ENCODE assay signal across 26 cellular contexts in the genomic region with DNA sequence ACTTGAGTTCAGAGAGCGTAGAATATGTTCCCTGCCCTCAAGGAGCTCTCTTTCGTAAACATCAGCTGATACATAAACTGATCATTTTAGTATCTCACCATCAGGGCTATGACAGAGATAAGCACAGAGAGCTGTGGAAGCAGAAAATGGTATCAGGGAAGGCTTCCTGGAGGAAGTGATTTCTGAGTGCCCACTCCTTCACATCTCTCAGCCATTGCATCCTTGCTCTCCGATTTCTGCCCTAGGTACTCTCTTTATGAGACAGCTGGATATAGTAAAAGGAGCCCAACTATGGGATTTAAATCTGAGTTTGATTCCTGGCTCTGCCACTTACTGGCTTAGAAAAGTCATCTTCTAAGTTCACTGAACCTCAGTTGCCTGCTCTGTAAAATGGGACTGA. TPM values are rescaled to one million over a fixed set of nuclear protein-coding genes. Genes with fewer than 3 reads are reported as not detected.
A peak's percentile ranks its signal among the peaks of the same experiment; 100 is the strongest.
DNase-seq lines count a peak whose midpoint lies in the region; ATAC-seq, FAIRE-seq and TF ChIP-seq lines count a peak whose summit lies in the region.
"Had no signal": no experiment of that assay in that cellular context is flagged by ENCODE, and none has a peak within 500 bp of the region (broad histone marks: within the 10 kb centered on the region; RNA-seq: fewer than 3 reads in every experiment).

No MANE protein-coding gene starts in this region.

- no peak overlapping the region for H4K91ac ChIP-seq in IMR-90 (ENCODE audit: insufficient read depth, low read depth, low read length)

- H3K27ac ChIP-seq in HepG2 (ENCODE audit: extremely low read length, insufficient read depth, low read length) = no peak overlapping the region
- no peak overlapping the region for H3K27ac ChIP-seq in right lobe of liver
- no peak overlapping the region for H3K27ac ChIP-seq in IMR-90 (ENCODE audit: insufficient read depth, low read length)
- no peak overlapping the region for H3K27ac ChIP-seq in testis
- no peak overlapping the region for H3K27ac ChIP-seq in naive thymus-derived CD4-positive, alpha-beta T cell (ENCODE audit: low read depth, low read length)
- H3K27ac ChIP-seq: 22Rv1, BLaER1 had no signal

- no peak overlapping the region for H2BK20ac ChIP-seq in IMR-90 (ENCODE audit: low read depth, low read length)

- TF ChIP-seq POLR2A in HepG2 (IDR thresholded peaks at IDR 0.05; ENCODE audit: insufficient read depth in 1 of 2, low read depth in 2 of 2, low read length in 2 of 2) (no peak), right lobe of liver (IDR thresholded peaks at IDR 0.05) (no peak), IMR-90 (IDR thresholded peaks at IDR 0.05; ENCODE audit: low read depth, low read length) (no peak), testis (IDR thresholded peaks at IDR 0.05) (no peak)

- H3K23ac ChIP-seq in IMR-90 (ENCODE audit: low read depth, low read length) = 0 out of 2 replicates have a peak overlapping the region, but pooled peaks have one; percentile 8

- CTCF ChIA-PET in HepG2 (lab: Yijun Ruan, JAX; ENCODE audit: low intra/inter-chr PET ratio, low total read pairs) = no interaction called here
- CTCF ChIA-PET in IMR-90 (lab: Yijun Ruan, JAX) = no interaction called here
- CTCF ChIA-PET in naive thymus-derived CD4-positive, alpha-beta T cell (lab: Charles Lee) = no interaction called here

- dilution Hi-C loops in IMR-90 (cut with HindIII; ENCODE audit: low sequenced_read_pairs, unreplicated experiment) = no loop called here

- H3K9ac ChIP-seq in HepG2 (ENCODE audit: insufficient read depth, low read depth, low read length) (no peak overlapping the region), IMR-90 (ENCODE audit: low read depth, low read length) (no peak overlapping the region)
- H3K9ac ChIP-seq: BLaER1 had no signal

- H4K8ac ChIP-seq in IMR-90 (ENCODE audit: low read depth in 2 of 2, low read length in 2 of 2) = no peak overlapping the region

- TF ChIP-seq RAD21 in HepG2 (CRISPR knock-in tag; IDR thresholded peaks at IDR 0.05) (no peak), IMR-90 (IDR thresholded peaks at IDR 0.05; ENCODE audit: low read length) (no peak)

- peaks cover 43 to 82% of the 10 kb centered on the region in 2 experiments; a peak in 4 of 5 replicates for H3K36me3 ChIP-seq in HepG2 (replicated peaks in 1 of 2; ENCODE audit: control insufficient read depth in 1 of 2, insufficient read depth in 2 of 2, low read length in 2 of 2)
- peaks cover 7 to 52% (median 16%) of the 10 kb centered on the region in 4 donors for H3K36me3 ChIP-seq in right lobe of liver
- peaks cover 74% of the 10 kb centered on the region for H3K36me3 ChIP-seq in IMR-90 (ENCODE audit: control insufficient read depth, insufficient read depth, low read length)
- H3K36me3 ChIP-seq in bronchial epithelial cell (ENCODE audit: control insufficient read depth, insufficient read depth, low read length) = peaks cover 28% of the 10 kb centered on the region
- no peaks in the 10 kb centered on the region for H3K36me3 ChIP-seq in testis (ENCODE audit: low read depth, missing control alignments)
- peaks cover 0 to 71% (median 0%) of the 10 kb centered on the region in 3 experiments for H3K36me3 ChIP-seq in naive thymus-derived CD4-positive, alpha-beta T cell (ENCODE audit: control insufficient read depth in 2 of 3, insufficient read depth in 3 of 3, low read length in 3 of 3)

- H3K79me1 ChIP-seq in IMR-90 (ENCODE audit: low read depth in 1 of 2, low read length in 2 of 2) = peaks cover 23 to 87% of the 10 kb centered on the region in 2 experiments

- H3K4ac ChIP-seq in IMR-90 (ENCODE audit: low read depth, low read length) = no peak overlapping the region

- no peak overlapping the region for H4K5ac ChIP-seq in IMR-90 (ENCODE audit: low read depth, low read length)

- H3K4me3 ChIP-seq in HepG2 (replicated peaks in 1 of 3; ENCODE audit: insufficient read depth in 1 of 3, low read depth in 2 of 3, low read length in 3 of 3) (no peak overlapping the region), right lobe of liver (no peak overlapping the region), IMR-90 (ENCODE audit: insufficient read depth, low read depth, low read length) (no peak overlapping the region), bronchial epithelial cell (ENCODE audit: low read depth, low read length) (no peak overlapping the region), testis (no peak overlapping the region)
- H3K4me3 ChIP-seq in naive thymus-derived CD4-positive, alpha-beta T cell (ENCODE audit: low read length) = no peak overlapping the region
- H3K4me3 ChIP-seq: BLaER1, GM12878 had no signal

- H3K27me3 ChIP-seq in HepG2 (ENCODE audit: control insufficient read depth in 1 of 2, insufficient read depth in 2 of 2, low read length in 2 of 2) (no peaks in the 10 kb centered on the region), right lobe of liver (no peaks in the 10 kb centered on the region), IMR-90 (ENCODE audit: control insufficient read depth, insufficient read depth, low read length) (no peaks in the 10 kb centered on the region), bronchial epithelial cell (ENCODE audit: control insufficient read depth, insufficient read depth, low read length) (no peaks in the 10 kb centered on the region), testis (no peaks in the 10 kb centered on the region)
- H3K27me3 ChIP-seq in naive thymus-derived CD4-positive, alpha-beta T cell (ENCODE audit: control insufficient read depth in 2 of 2, insufficient read depth in 2 of 2, low read length in 2 of 2) = no peaks in the 10 kb centered on the region
- H3K27me3 ChIP-seq: BE2C, BLaER1 had no signal

- TF ChIP-seq EP300 in HepG2 (IDR thresholded peaks at IDR 0.05; ENCODE audit: low read depth in 2 of 2, low read length in 2 of 2) (no peak), HepG2 (CRISPR knock-in tag; IDR thresholded peaks at IDR 0.05; ENCODE audit: borderline replicate concordance) (no peak)

- WGBS in HepG2 (ENCODE audit: low lambda C conversion rate) = 97% methylated on average over 3 of the region's 3 CpGs
- WGBS in right lobe of liver (ENCODE audit: insufficient coverage, low coverage, low lambda C conversion rate, missing lambda C conversion rate) = 100% methylated on average over 2 of the region's 3 CpGs
- WGBS in IMR-90 (ENCODE audit: extremely low coverage in 2 of 2, insufficient read length in 1 of 2), 2 experiments = no CpG with 5 or more reads among the region's 3 CpGs
- 92 to 98% methylated on average over 3 of the region's 3 CpGs for WGBS in testis, 2 donors

- in situ Hi-C loops in HepG2 (cut with HindIII; ENCODE audit: extremely low pct_ligation_motif_present, low pct_unique_long_range_greater_than_20kb) = no loop called here
- in situ Hi-C loops in IMR-90 (cut with MboI; ENCODE audit: low sequenced_read_pairs) = no loop called here

- FAIRE-seq in HepG2 (lab: Jason Lieb, UNC) (no peak), bronchial epithelial cell (lab: Jason Lieb, UNC) (peak; percentile 52)
- FAIRE-seq: GM12878, GM19239 had no signal

- H3K14ac ChIP-seq in IMR-90 (replicated peaks; ENCODE audit: low read depth, low read length) = no peak overlapping the region

- no peak overlapping the region for H2BK15ac ChIP-seq in IMR-90 (ENCODE audit: low read depth, low read length)

- no peak overlapping the region for H2BK120ac ChIP-seq in IMR-90 (ENCODE audit: low read depth, low read length)

- no peak overlapping the region for H2BK5ac ChIP-seq in IMR-90 (ENCODE audit: low read depth, low read length, poor library complexity, severe bottlenecking)

- no peak overlapping the region for H3K4me2 ChIP-seq in HepG2 (ENCODE audit: low read depth, low read length)
- H3K4me2 ChIP-seq in IMR-90 (ENCODE audit: low read depth, low read length) = no peak overlapping the region
- H3K4me2 ChIP-seq: BLaER1 had no signal

- DNase-seq in HepG2 (ENCODE audit: low spot score) (no peak), right lobe of liver (no peak), IMR-90 (no peak), bronchial epithelial cell (ENCODE audit: low read depth) (no peak), testis (no peak), NCI-H2029 (lab: John Stamatoyannopoulos, UW) (no peak)
- DNase-seq in naive thymus-derived CD4-positive, alpha-beta T cell = no peak
- DNase-seq: ACHN; BE2C; C1 segment of cervical spinal cord; CD4-positive, alpha-beta memory T cell; CD4-positive, CD25-positive, alpha-beta regulatory T cell; CD8-positive, alpha-beta memory T cell; COR-L47; DMS 273 treated with DMSO at 0.1 percent for 48 hours; DMS153; DMS53; DMS79; DND-41; EL; GDM1 had no signal

- no peak overlapping the region for H3K27ac Mint-ChIP-seq in naive thymus-derived CD4-positive, alpha-beta T cell
- H3K27ac Mint-ChIP-seq: CD4-positive, alpha-beta memory T cell; CD4-positive, CD25-positive, alpha-beta regulatory T cell; CD8-positive, alpha-beta memory T cell had no signal

- no peak for ATAC-seq in HepG2
- no peak for ATAC-seq in right lobe of liver
- ATAC-seq in IMR-90 (ENCODE audit: low read depth) = no peak
- ATAC-seq in naive thymus-derived CD4-positive, alpha-beta T cell = no peak
- ATAC-seq: GM12878 had no signal

- H3K27me3 Mint-ChIP-seq in naive thymus-derived CD4-positive, alpha-beta T cell = no peaks in the 10 kb centered on the region
- H3K27me3 Mint-ChIP-seq: CD4-positive, alpha-beta memory T cell; CD4-positive, CD25-positive, alpha-beta regulatory T cell; CD8-positive, alpha-beta memory T cell had no signal

- H2AK9ac ChIP-seq in IMR-90 (replicated peaks; ENCODE audit: low read depth, low read length, poor library complexity) = no peak overlapping the region

- peaks cover 4% of the 10 kb centered on the region for H3K4me1 ChIP-seq in HepG2 (ENCODE audit: insufficient read depth, low read length)
- no peaks in the 10 kb centered on the region for H3K4me1 ChIP-seq in right lobe of liver
- H3K4me1 ChIP-seq in IMR-90 (ENCODE audit: control insufficient read depth, insufficient read depth, low read length) = peaks cover 13% of the 10 kb centered on the region
- H3K4me1 ChIP-seq in testis = peaks cover 14% of the 10 kb centered on the region
- H3K4me1 ChIP-seq in naive thymus-derived CD4-positive, alpha-beta T cell (ENCODE audit: control insufficient read depth in 2 of 2, insufficient read depth in 2 of 2, low read length in 2 of 2) = no peaks in the 10 kb centered on the region
- H3K4me1 ChIP-seq: BE2C had no signal

- H3K9me1 ChIP-seq in IMR-90 (ENCODE audit: insufficient read depth, low read length) = peaks cover 24% of the 10 kb centered on the region; the same call in 1 of the 2 replicates

- H4K20me1 ChIP-seq in HepG2 (ENCODE audit: insufficient read depth, low read length) (peaks cover 15% of the 10 kb centered on the region), IMR-90 (ENCODE audit: insufficient read depth, low read length) (peaks cover 70% of the 10 kb centered on the region)

- no peak overlapping the region for H2AK5ac ChIP-seq in IMR-90 (ENCODE audit: low read depth, low read length)

- H3K79me2 ChIP-seq in HepG2 (ENCODE audit: insufficient read depth, low read length) = peaks cover 20% of the 10 kb centered on the region

- H3K36me3 Mint-ChIP-seq in naive thymus-derived CD4-positive, alpha-beta T cell = peaks cover 0 to 31% (median 5%) of the 10 kb centered on the region in 5 donors

- no peak overlapping the region for H2AFZ ChIP-seq in HepG2 (ENCODE audit: low read length)
- no peak overlapping the region for H2AFZ ChIP-seq in IMR-90 (replicated peaks; ENCODE audit: low read length, poor library complexity)

- no peak overlapping the region for H3K56ac ChIP-seq in IMR-90 (ENCODE audit: extremely low read depth, insufficient read depth, low read length)

- BruUV-seq in HepG2 (replicated peaks; lab: Mats Ljungman, UMichigan) (no TSS peak), IMR-90 (replicated peaks; lab: Mats Ljungman, UMichigan) (no TSS peak)

- no peak overlapping the region for H3K18ac ChIP-seq in IMR-90 (ENCODE audit: low read depth, low read length)

- POLR2A ChIA-PET in HepG2 (lab: Yijun Ruan, JAX) = interaction anchor here (1.0 to 1.6 kb wide), 2 partner anchors 10 to 20 kb away, joined by 3 read pairs; a partner anchor contains a TSS
- POLR2A ChIA-PET in IMR-90 (lab: Charles Lee; ENCODE audit: unreplicated experiment) = no interaction called here
- POLR2A ChIA-PET in naive thymus-derived CD4-positive, alpha-beta T cell (lab: Charles Lee) = no interaction called here

- no peaks in the 10 kb centered on the region for H3K9me3 Mint-ChIP-seq in naive thymus-derived CD4-positive, alpha-beta T cell
- H3K9me3 Mint-ChIP-seq: CD14-positive monocyte; CD4-positive, alpha-beta memory T cell; CD8-positive, alpha-beta memory T cell had no signal

- no peak overlapping the region for H3K4me3 Mint-ChIP-seq in naive thymus-derived CD4-positive, alpha-beta T cell
- H3K4me3 Mint-ChIP-seq: CD14-positive monocyte; CD4-positive, CD25-positive, alpha-beta regulatory T cell; CD8-positive, alpha-beta memory T cell had no signal

- no peaks in the 10 kb centered on the region for H3K9me3 ChIP-seq in HepG2 (ENCODE audit: low read length)
- no peaks in the 10 kb centered on the region for H3K9me3 ChIP-seq in right lobe of liver
- H3K9me3 ChIP-seq in IMR-90 (ENCODE audit: control insufficient read depth, insufficient read depth, low read length) = no peaks in the 10 kb centered on the region
- H3K9me3 ChIP-seq in testis = no peaks in the 10 kb centered on the region
- H3K9me3 ChIP-seq in naive thymus-derived CD4-positive, alpha-beta T cell (ENCODE audit: control insufficient read depth in 2 of 3, low read length in 3 of 3) = no peaks in the 10 kb centered on the region
- H3K9me3 ChIP-seq: BE2C, BLaER1 had no signal

- TF ChIP-seq CTCF in HepG2 (CRISPR knock-in tag; IDR thresholded peaks at IDR 0.05) (no peak), right lobe of liver (IDR thresholded peaks at IDR 0.05) (no peak), IMR-90 (conservative IDR thresholded peaks at IDR 0.05; ENCODE audit: low read depth, low read length) (no peak), bronchial epithelial cell (IDR thresholded peaks at IDR 0.05; ENCODE audit: insufficient read depth, low read length, severe bottlenecking) (no peak), testis (IDR thresholded peaks at IDR 0.05) (no peak)

- intact Hi-C loops in HepG2 (cut with micrococcal nuclease; ENCODE audit: unreplicated experiment) = no loop called here
- intact Hi-C loops in right lobe of liver (cut with DNase I) = loop anchor here in 1 of 2 donors (10.0 kb wide), 1 partner anchor 139 kb away; no protein-coding TSS in a partner anchor
- intact Hi-C loops in IMR-90 (cut with micrococcal nuclease) = no loop called here
- intact Hi-C loops in testis (cut with DNase I; ENCODE audit: low total_unique reads) = no loop called here
- intact Hi-C loops in naive thymus-derived CD4-positive, alpha-beta T cell (cut with micrococcal nuclease) = no loop called here

- H3K4me1 Mint-ChIP-seq in naive thymus-derived CD4-positive, alpha-beta T cell = peaks cover 4 to 12% (median 6%) of the 10 kb centered on the region in 7 donors

RNA-seq across cellular contexts. Expression of a gene that starts 9.1 kb away (rescaled TPM):
- total RNA-seq in HepG2 (2016; rRNA removed; fragmentation: Illumina TruSeq; extraction: Trizol) (124 and 126 TPM in 2 replicates), right lobe of liver (100 to 1,000 TPM in 4 of 6 experiments, 10 to 100 TPM in 2; 87.4 to 119 (median 105) TPM), IMR-90 (2012; rRNA removed) (855 and 876 TPM in 2 replicates), bronchial epithelial cell (262 and 275 TPM in 2 replicates), testis (100 to 1,000 TPM; 238 to 334 TPM)
- 72.2 and 73.9 TPM in 2 replicates for total RNA-seq in HepG2 (2016; cell fraction: cytosol; rRNA removed; fragmentation: Illumina TruSeq; extraction: Trizol; ENCODE audit: low read depth)
- 120 and 132 TPM in 2 replicates for total RNA-seq in HepG2 (2016; cell fraction: insoluble cytoplasmic fraction; rRNA removed; fragmentation: Illumina TruSeq; extraction: Trizol)
- 105 and 110 TPM in 2 replicates for total RNA-seq in HepG2 (2016; cell fraction: membrane; rRNA removed; fragmentation: Illumina TruSeq; extraction: Trizol)
- 55.3 and 71.0 TPM in 2 replicates for total RNA-seq in HepG2 (2016; cell fraction: nucleus; rRNA removed; fragmentation: Illumina TruSeq; extraction: Trizol)
- polyA plus RNA-seq in HepG2 (2011; rRNA removed) (146 and 189 TPM in 2 replicates), IMR-90 (2012; rRNA removed) (1,065 and 1,068 TPM in 2 replicates), testis (ENCODE audit: insufficient read depth, low read depth, low replicate concordance) (346 TPM)
- polyA plus RNA-seq in HepG2 (2011; cell fraction: cytosol; rRNA removed) = 105 and 107 TPM in 2 replicates
- 190 and 200 TPM in 2 replicates for polyA plus RNA-seq in HepG2 (2011; cell fraction: nucleus; rRNA removed)
- 119 and 172 TPM in 2 replicates for polyA plus RNA-seq in HepG2 (2012)
- polyA plus RNA-seq in HepG2 (2016; cell fraction: cytosol; fragmentation: Illumina TruSeq; extraction: Trizol; ENCODE audit: low read depth) = 89.6 and 102 TPM in 2 replicates
- 155 and 182 TPM in 2 replicates for polyA plus RNA-seq in HepG2 (2016; cell fraction: insoluble cytoplasmic fraction; fragmentation: Illumina TruSeq; extraction: Trizol; ENCODE audit: low read depth)
- polyA plus RNA-seq in HepG2 (2016; cell fraction: membrane; fragmentation: Illumina TruSeq; extraction: Trizol; ENCODE audit: low read depth) = 110 and 116 TPM in 2 replicates
- 139 and 149 TPM in 2 replicates for polyA plus RNA-seq in HepG2 (2016; cell fraction: nucleus; fragmentation: Illumina TruSeq; extraction: Trizol; ENCODE audit: insufficient read depth, low read depth)
- polyA minus RNA-seq in HepG2 (2011; rRNA and poly(A)+ RNA removed; ENCODE audit: low replicate concordance) = 177 and 651 TPM in 2 replicates
- polyA minus RNA-seq in HepG2 (2011; cell fraction: cytosol; rRNA and poly(A)+ RNA removed) = 51.9 and 58.8 TPM in 2 replicates
- polyA minus RNA-seq in HepG2 (2011; cell fraction: nucleus; rRNA and poly(A)+ RNA removed) = 68.9 and 87.9 TPM in 2 replicates
- 678 and 934 TPM in 2 replicates for polyA plus RNA-seq in IMR-90 (2012; cell fraction: cytosol; rRNA removed)
- 745 and 883 TPM in 2 replicates for polyA plus RNA-seq in IMR-90 (2012; cell fraction: nucleus; rRNA removed; ENCODE audit: low replicate concordance)
- total RNA-seq in naive thymus-derived CD4-positive, alpha-beta T cell = 100 to 1,000 TPM; 111 to 217 (median 185) TPM
- 100 to 1,000 TPM; 217 to 261 TPM for polyA plus RNA-seq in naive thymus-derived CD4-positive, alpha-beta T cell

RNA-seq across cellular contexts. Expression of a gene that starts 10.4 kb away (rescaled TPM):
- total RNA-seq in HepG2 (2016; rRNA removed; fragmentation: Illumina TruSeq; extraction: Trizol) (25.4 and 29.0 TPM in 2 replicates), right lobe of liver (10 to 100 TPM; 18.9 to 28.1 (median 21.8) TPM), IMR-90 (2012; rRNA removed) (23.3 and 24.2 TPM in 2 replicates), bronchial epithelial cell (22.6 and 30.2 TPM in 2 replicates), testis (10 to 100 TPM; 80.5 to 86.8 TPM)
- 23.8 and 24.8 TPM in 2 replicates for total RNA-seq in HepG2 (2016; cell fraction: cytosol; rRNA removed; fragmentation: Illumina TruSeq; extraction: Trizol; ENCODE audit: low read depth)
- total RNA-seq in HepG2 (2016; cell fraction: insoluble cytoplasmic fraction; rRNA removed; fragmentation: Illumina TruSeq; extraction: Trizol) = 20.5 and 27.5 TPM in 2 replicates
- 52.6 and 55.8 TPM in 2 replicates for total RNA-seq in HepG2 (2016; cell fraction: membrane; rRNA removed; fragmentation: Illumina TruSeq; extraction: Trizol)
- 28.8 and 35.1 TPM in 2 replicates for total RNA-seq in HepG2 (2016; cell fraction: nucleus; rRNA removed; fragmentation: Illumina TruSeq; extraction: Trizol)
- polyA plus RNA-seq in HepG2 (2011; rRNA removed) (36.1 and 42.9 TPM in 2 replicates), IMR-90 (2012; rRNA removed) (40.4 and 41.2 TPM in 2 replicates), testis (ENCODE audit: insufficient read depth, low read depth, low replicate concordance) (53.7 TPM)
- polyA plus RNA-seq in HepG2 (2011; cell fraction: cytosol; rRNA removed) = 18.8 and 21.5 TPM in 2 replicates
- polyA plus RNA-seq in HepG2 (2011; cell fraction: nucleus; rRNA removed) = 166 and 190 TPM in 2 replicates
- polyA plus RNA-seq in HepG2 (2012) = 37.1 and 38.4 TPM in 2 replicates
- polyA plus RNA-seq in HepG2 (2016; cell fraction: cytosol; fragmentation: Illumina TruSeq; extraction: Trizol; ENCODE audit: low read depth) = 40.0 and 43.8 TPM in 2 replicates
- 28.4 and 42.1 TPM in 2 replicates for polyA plus RNA-seq in HepG2 (2016; cell fraction: insoluble cytoplasmic fraction; fragmentation: Illumina TruSeq; extraction: Trizol; ENCODE audit: low read depth)
- 59.8 and 69.8 TPM in 2 replicates for polyA plus RNA-seq in HepG2 (2016; cell fraction: membrane; fragmentation: Illumina TruSeq; extraction: Trizol; ENCODE audit: low read depth)
- polyA plus RNA-seq in HepG2 (2016; cell fraction: nucleus; fragmentation: Illumina TruSeq; extraction: Trizol; ENCODE audit: insufficient read depth, low read depth) = 134 and 135 TPM in 2 replicates
- polyA minus RNA-seq in HepG2 (2011; rRNA and poly(A)+ RNA removed; ENCODE audit: low replicate concordance) = 62.6 and 62.7 TPM in 2 replicates
- 24.4 and 29.1 TPM in 2 replicates for polyA minus RNA-seq in HepG2 (2011; cell fraction: cytosol; rRNA and poly(A)+ RNA removed)
- 50.5 and 58.6 TPM in 2 replicates for polyA minus RNA-seq in HepG2 (2011; cell fraction: nucleus; rRNA and poly(A)+ RNA removed)
- 20.9 and 33.6 TPM in 2 replicates for polyA plus RNA-seq in IMR-90 (2012; cell fraction: cytosol; rRNA removed)
- polyA plus RNA-seq in IMR-90 (2012; cell fraction: nucleus; rRNA removed; ENCODE audit: low replicate concordance) = 168 and 247 TPM in 2 replicates
- 10 to 100 TPM; 32.0 to 45.3 (median 39.4) TPM for total RNA-seq in naive thymus-derived CD4-positive, alpha-beta T cell
- polyA plus RNA-seq in naive thymus-derived CD4-positive, alpha-beta T cell = 1 to 10 TPM; 3.1 to 7.7 TPM

RNA-seq across cellular contexts. Expression of a gene that starts 20.5 kb away (rescaled TPM):
- total RNA-seq in HepG2 (2016; rRNA removed; fragmentation: Illumina TruSeq; extraction: Trizol) (32.7 and 38.8 TPM in 2 replicates), right lobe of liver (10 to 100 TPM; 33.7 to 40.6 (median 38.5) TPM), IMR-90 (2012; rRNA removed) (35.0 and 36.9 TPM in 2 replicates), bronchial epithelial cell (40.0 and 54.2 TPM in 2 replicates), testis (100 to 1,000 TPM; 111 to 115 TPM)
- 7.0 and 8.6 TPM in 2 replicates for total RNA-seq in HepG2 (2016; cell fraction: cytosol; rRNA removed; fragmentation: Illumina TruSeq; extraction: Trizol; ENCODE audit: low read depth)
- total RNA-seq in HepG2 (2016; cell fraction: insoluble cytoplasmic fraction; rRNA removed; fragmentation: Illumina TruSeq; extraction: Trizol) = 30.5 and 38.2 TPM in 2 replicates
- 9.7 and 13.0 TPM in 2 replicates for total RNA-seq in HepG2 (2016; cell fraction: membrane; rRNA removed; fragmentation: Illumina TruSeq; extraction: Trizol)
- 31.0 and 40.0 TPM in 2 replicates for total RNA-seq in HepG2 (2016; cell fraction: nucleus; rRNA removed; fragmentation: Illumina TruSeq; extraction: Trizol)
- polyA plus RNA-seq in HepG2 (2011; rRNA removed) (46.5 and 48.2 TPM in 2 replicates), IMR-90 (2012; rRNA removed) (58.3 and 59.2 TPM in 2 replicates), testis (ENCODE audit: insufficient read depth, low read depth, low replicate concordance) (69.3 TPM)
- polyA plus RNA-seq in HepG2 (2011; cell fraction: cytosol; rRNA removed) = 30.2 and 39.9 TPM in 2 replicates
- 164 and 188 TPM in 2 replicates for polyA plus RNA-seq in HepG2 (2011; cell fraction: nucleus; rRNA removed)
- polyA plus RNA-seq in HepG2 (2012) = 28.3 and 31.4 TPM in 2 replicates
- 4.3 TPM in 2 replicates for polyA plus RNA-seq in HepG2 (2016; cell fraction: cytosol; fragmentation: Illumina TruSeq; extraction: Trizol; ENCODE audit: low read depth)
- 30.4 and 34.2 TPM in 2 replicates for polyA plus RNA-seq in HepG2 (2016; cell fraction: insoluble cytoplasmic fraction; fragmentation: Illumina TruSeq; extraction: Trizol; ENCODE audit: low read depth)
- polyA plus RNA-seq in HepG2 (2016; cell fraction: membrane; fragmentation: Illumina TruSeq; extraction: Trizol; ENCODE audit: low read depth) = 5.7 and 8.3 TPM in 2 replicates
- polyA plus RNA-seq in HepG2 (2016; cell fraction: nucleus; fragmentation: Illumina TruSeq; extraction: Trizol; ENCODE audit: insufficient read depth, low read depth) = 92.9 and 103 TPM in 2 replicates
- polyA minus RNA-seq in HepG2 (2011; rRNA and poly(A)+ RNA removed; ENCODE audit: low replicate concordance) = 79.8 and 202 TPM in 2 replicates
- 25.1 and 28.6 TPM in 2 replicates for polyA minus RNA-seq in HepG2 (2011; cell fraction: cytosol; rRNA and poly(A)+ RNA removed)
- 71.1 and 80.3 TPM in 2 replicates for polyA minus RNA-seq in HepG2 (2011; cell fraction: nucleus; rRNA and poly(A)+ RNA removed)
- polyA plus RNA-seq in IMR-90 (2012; cell fraction: cytosol; rRNA removed) = 37.0 and 55.1 TPM in 2 replicates
- 175 and 264 TPM in 2 replicates for polyA plus RNA-seq in IMR-90 (2012; cell fraction: nucleus; rRNA removed; ENCODE audit: low replicate concordance)
- total RNA-seq in naive thymus-derived CD4-positive, alpha-beta T cell = 100 to 1,000 TPM in 4 of 5 experiments, 10 to 100 TPM in 1; 79.3 to 153 (median 117) TPM
- 10 to 100 TPM; 47.0 to 73.5 TPM for polyA plus RNA-seq in naive thymus-derived CD4-positive, alpha-beta T cell

RNA-seq across cellular contexts. Expression of a gene that starts 30.4 kb away (rescaled TPM):
- total RNA-seq in HepG2 (2016; rRNA removed; fragmentation: Illumina TruSeq; extraction: Trizol) (60.2 and 60.3 TPM in 2 replicates), right lobe of liver (10 to 100 TPM; 16.7 to 25.6 (median 20.5) TPM), IMR-90 (2012; rRNA removed) (32.5 and 37.6 TPM in 2 replicates), bronchial epithelial cell (42.1 and 46.1 TPM in 2 replicates), testis (10 to 100 TPM; 37.2 to 48.1 TPM)
- total RNA-seq in HepG2 (2016; cell fraction: cytosol; rRNA removed; fragmentation: Illumina TruSeq; extraction: Trizol; ENCODE audit: low read depth) = 13.3 and 14.4 TPM in 2 replicates
- total RNA-seq in HepG2 (2016; cell fraction: insoluble cytoplasmic fraction; rRNA removed; fragmentation: Illumina TruSeq; extraction: Trizol) = 56.4 and 59.3 TPM in 2 replicates
- total RNA-seq in HepG2 (2016; cell fraction: membrane; rRNA removed; fragmentation: Illumina TruSeq; extraction: Trizol) = 25.4 and 30.0 TPM in 2 replicates
- total RNA-seq in HepG2 (2016; cell fraction: nucleus; rRNA removed; fragmentation: Illumina TruSeq; extraction: Trizol) = 46.2 and 46.9 TPM in 2 replicates
- polyA plus RNA-seq in HepG2 (2011; rRNA removed) (38.4 and 42.2 TPM in 2 replicates), IMR-90 (2012; rRNA removed) (29.5 and 31.7 TPM in 2 replicates), testis (ENCODE audit: insufficient read depth, low read depth, low replicate concordance) (36.7 TPM)
- polyA plus RNA-seq in HepG2 (2011; cell fraction: cytosol; rRNA removed) = 31.2 and 31.6 TPM in 2 replicates
- 105 and 110 TPM in 2 replicates for polyA plus RNA-seq in HepG2 (2011; cell fraction: nucleus; rRNA removed)
- polyA plus RNA-seq in HepG2 (2012) = 31.8 and 34.3 TPM in 2 replicates
- 12.5 and 14.4 TPM in 2 replicates for polyA plus RNA-seq in HepG2 (2016; cell fraction: cytosol; fragmentation: Illumina TruSeq; extraction: Trizol; ENCODE audit: low read depth)
- 49.2 and 49.4 TPM in 2 replicates for polyA plus RNA-seq in HepG2 (2016; cell fraction: insoluble cytoplasmic fraction; fragmentation: Illumina TruSeq; extraction: Trizol; ENCODE audit: low read depth)
- polyA plus RNA-seq in HepG2 (2016; cell fraction: membrane; fragmentation: Illumina TruSeq; extraction: Trizol; ENCODE audit: low read depth) = 17.8 and 21.2 TPM in 2 replicates
- 79.9 and 81.6 TPM in 2 replicates for polyA plus RNA-seq in HepG2 (2016; cell fraction: nucleus; fragmentation: Illumina TruSeq; extraction: Trizol; ENCODE audit: insufficient read depth, low read depth)
- 63.6 and 87.1 TPM in 2 replicates for polyA minus RNA-seq in HepG2 (2011; rRNA and poly(A)+ RNA removed; ENCODE audit: low replicate concordance)
- polyA minus RNA-seq in HepG2 (2011; cell fraction: cytosol; rRNA and poly(A)+ RNA removed) = 14.2 and 16.3 TPM in 2 replicates
- polyA minus RNA-seq in HepG2 (2011; cell fraction: nucleus; rRNA and poly(A)+ RNA removed) = 53.6 and 66.0 TPM in 2 replicates
- polyA plus RNA-seq in IMR-90 (2012; cell fraction: cytosol; rRNA removed) = 15.9 and 20.4 TPM in 2 replicates
- polyA plus RNA-seq in IMR-90 (2012; cell fraction: nucleus; rRNA removed; ENCODE audit: low replicate concordance) = 70.7 and 100 TPM in 2 replicates
- total RNA-seq in naive thymus-derived CD4-positive, alpha-beta T cell = 10 to 100 TPM; 47.2 to 87.2 (median 67.7) TPM
- 10 to 100 TPM; 59.7 to 74.8 TPM for polyA plus RNA-seq in naive thymus-derived CD4-positive, alpha-beta T cell
